ENCODE assay signal across 17 cellular contexts in genomic region chr2:84833481-84834150, GRCh38. TPM values are rescaled to one million over a fixed set of nuclear protein-coding genes. Genes with fewer than 3 reads are reported as not detected.
DNase-seq lines count a peak whose midpoint lies in the region; ATAC-seq and TF ChIP-seq lines count a peak whose summit lies in the region.
"Had no signal": no experiment of that assay in that cellular context is flagged by ENCODE, and none has a peak within 500 bp of the region (broad histone marks: within the 10 kb centered on the region; RNA-seq: fewer than 3 reads in every experiment).

No MANE protein-coding gene starts in this region.

- no peak overlapping the region for H3K27ac Mint-ChIP-seq in CD4-positive, alpha-beta T cell
- no peak overlapping the region for H3K27ac Mint-ChIP-seq in activated naive CD8-positive, alpha-beta T cell
- H3K27ac Mint-ChIP-seq in naive thymus-derived CD8-positive, alpha-beta T cell: no peak overlapping the region
- H3K27ac Mint-ChIP-seq: HFFc6 had no signal

- peaks cover 9% of the 10 kb centered on the region for H3K9me3 ChIP-seq in CD4-positive, alpha-beta T cell (ENCODE audit: control insufficient read depth, low read length)

- no peaks in the 10 kb centered on the region for H3K27me3 ChIP-seq in CD4-positive, alpha-beta T cell (ENCODE audit: control insufficient read depth, insufficient read depth, low read length)
- no peaks in the 10 kb centered on the region for H3K27me3 ChIP-seq in HL-60 (ENCODE audit: insufficient read depth, poor library complexity, severe bottlenecking)
- H3K27me3 ChIP-seq: breast epithelium, sigmoid colon had no signal

- peaks cover 52% of the 10 kb centered on the region for H3K4me1 Mint-ChIP-seq in CD4-positive, alpha-beta T cell (ENCODE audit: low read depth)
- peaks cover 33% of the 10 kb centered on the region for H3K4me1 Mint-ChIP-seq in activated naive CD8-positive, alpha-beta T cell (ENCODE audit: low read depth)
- H3K4me1 Mint-ChIP-seq in naive thymus-derived CD8-positive, alpha-beta T cell: peaks cover 32 to 51% (median 35%) of the 10 kb centered on the region in 4 donors

- intact Hi-C loops in CD4-positive, alpha-beta T cell (cut with DNase I, micrococcal nuclease): loop anchor here in 1 of 2 experiments (2.0 to 5.0 kb wide), 2 partner anchors 13 to 34 kb away; no protein-coding TSS in a partner anchor

- no peak for TF ChIP-seq CTCF in CD4-positive, alpha-beta T cell (IDR thresholded peaks at IDR 0.05)
- no peak for TF ChIP-seq CTCF in HL-60 (IDR thresholded peaks at IDR 0.05; ENCODE audit: insufficient read depth, low read length)

- no peaks in the 10 kb centered on the region for H3K27me3 Mint-ChIP-seq in CD4-positive, alpha-beta T cell
- H3K27me3 Mint-ChIP-seq in activated naive CD8-positive, alpha-beta T cell: no peaks in the 10 kb centered on the region
- H3K27me3 Mint-ChIP-seq in naive thymus-derived CD8-positive, alpha-beta T cell: no peaks in the 10 kb centered on the region

- POLR2A ChIA-PET in CD4-positive, alpha-beta T cell (lab: Charles Lee): interaction anchor here (0.9 to 2.2 kb wide), 15 partner anchors 9 to 318 kb away, joined by 3 to 26 read pairs (median 4); partner anchors contain the start of genes DNAH6 and TRABD2A
- POLR2A ChIA-PET in naive thymus-derived CD8-positive, alpha-beta T cell (lab: Charles Lee): interaction anchor here (0.7 to 3.5 kb wide), 10 partner anchors 9 to 73 kb away, joined by 3 to 33 read pairs (median 8); no protein-coding TSS in a partner anchor

- H3K4me3 Mint-ChIP-seq in CD4-positive, alpha-beta T cell: peak overlapping the region; percentile 80
- H3K4me3 Mint-ChIP-seq in activated naive CD8-positive, alpha-beta T cell: peak overlapping the region; percentile 81
- peak overlapping the region in 8 of 10 donors; percentile 49 to 85 (median 82) for H3K4me3 Mint-ChIP-seq in naive thymus-derived CD8-positive, alpha-beta T cell
- H3K4me3 Mint-ChIP-seq: HFFc6 had no signal

- no peak overlapping the region for H3K4me3 ChIP-seq in HL-60 (replicated peaks; ENCODE audit: insufficient read depth, low read length)
- H3K4me3 ChIP-seq: breast epithelium, sigmoid colon, thoracic aorta had no signal

- ATAC-seq in CD4-positive, alpha-beta T cell (ENCODE audit: poor library complexity): peak; percentile 37
- ATAC-seq in naive thymus-derived CD8-positive, alpha-beta T cell: peak; percentile 51 to 54
- ATAC-seq in GM19455 (IDR thresholded peaks at IDR 0.05; ENCODE audit: unreplicated experiment): no peak
- no peak for ATAC-seq in GM21528 (IDR thresholded peaks at IDR 0.05; ENCODE audit: low FRiP score, unreplicated experiment)
- no peak for ATAC-seq in GM18502 (IDR thresholded peaks at IDR 0.05; ENCODE audit: poor library complexity, unreplicated experiment)

- peaks cover 59% of the 10 kb centered on the region for H3K36me3 Mint-ChIP-seq in CD4-positive, alpha-beta T cell (ENCODE audit: low read depth)
- peaks cover 24% of the 10 kb centered on the region for H3K36me3 Mint-ChIP-seq in activated naive CD8-positive, alpha-beta T cell
- H3K36me3 Mint-ChIP-seq in naive thymus-derived CD8-positive, alpha-beta T cell: peaks cover 18 to 59% (median 43%) of the 10 kb centered on the region in 3 donors

- DNase-seq in CD4-positive, alpha-beta T cell: no peak
- DNase-seq in HL-60 (ENCODE audit: low read depth in 1 of 2, low spot score in 1 of 2): no peak
- DNase-seq in naive thymus-derived CD8-positive, alpha-beta T cell: peak in 1 of 10 donors; percentile 18
- DNase-seq: HFFc6, islet precursor cell, NCI-H187 treated with DMSO at 0.1 percent for 48 hours, NCI-H446 treated with DMSO at 0.1 percent for 48 hours, occipital lobe, SHP77 treated with DMSO at 0.1 percent for 48 hours, sigmoid colon, T1000 had no signal

- CTCF ChIA-PET in CD4-positive, alpha-beta T cell (lab: Charles Lee): interaction anchor here (2.0 kb wide), 1 partner anchor 92 kb away, joined by 10 read pairs; no protein-coding TSS in a partner anchor

- peak overlapping the region; percentile 71 for H3K27ac ChIP-seq in CD4-positive, alpha-beta T cell (ENCODE audit: low read depth, low read length)
- peak overlapping the region; percentile 58 for H3K27ac ChIP-seq in HL-60 (replicated peaks)
- H3K27ac ChIP-seq: breast epithelium, thoracic aorta had no signal

- H3K9me3 Mint-ChIP-seq in CD4-positive, alpha-beta T cell: peaks cover 6% of the 10 kb centered on the region
- H3K9me3 Mint-ChIP-seq in activated naive CD8-positive, alpha-beta T cell (ENCODE audit: low read depth): peaks cover 4% of the 10 kb centered on the region
- H3K9me3 Mint-ChIP-seq in naive thymus-derived CD8-positive, alpha-beta T cell: peaks cover 0 to 14% (median 9%) of the 10 kb centered on the region in 9 donors

RNA-seq across cellular contexts. Expression of gene TRABD2A, which starts 47.3 kb away (rescaled TPM):
- 100 to 1,000 TPM; 166 to 170 TPM for total RNA-seq in CD4-positive, alpha-beta T cell
- total RNA-seq in naive thymus-derived CD8-positive, alpha-beta T cell: 100 to 1,000 TPM; 165 to 168 TPM
- polyA plus RNA-seq in naive thymus-derived CD8-positive, alpha-beta T cell: 100 to 1,000 TPM in 2 of 3 donors, 10 to 100 TPM in 1; 70.1 to 173 (median 104) TPM

Comparison
In these comparisons a context has a peak if more than half of its experiments do, and no peak if none do; other contexts are left out.
1. ATAC-seq: peak in CD4-positive, alpha-beta T cell (single experiment) and naive thymus-derived CD8-positive, alpha-beta T cell (2 of 2); none in GM19455 (single experiment), GM21528 (single experiment) and GM18502 (single experiment).
2. Peak in every context shown above with its lines, with median percentiles within 50 percentile points of each other: H3K4me3 Mint-ChIP-seq.